8 cellular contexts compared by ENCODE assay signal in the genomic region with DNA sequence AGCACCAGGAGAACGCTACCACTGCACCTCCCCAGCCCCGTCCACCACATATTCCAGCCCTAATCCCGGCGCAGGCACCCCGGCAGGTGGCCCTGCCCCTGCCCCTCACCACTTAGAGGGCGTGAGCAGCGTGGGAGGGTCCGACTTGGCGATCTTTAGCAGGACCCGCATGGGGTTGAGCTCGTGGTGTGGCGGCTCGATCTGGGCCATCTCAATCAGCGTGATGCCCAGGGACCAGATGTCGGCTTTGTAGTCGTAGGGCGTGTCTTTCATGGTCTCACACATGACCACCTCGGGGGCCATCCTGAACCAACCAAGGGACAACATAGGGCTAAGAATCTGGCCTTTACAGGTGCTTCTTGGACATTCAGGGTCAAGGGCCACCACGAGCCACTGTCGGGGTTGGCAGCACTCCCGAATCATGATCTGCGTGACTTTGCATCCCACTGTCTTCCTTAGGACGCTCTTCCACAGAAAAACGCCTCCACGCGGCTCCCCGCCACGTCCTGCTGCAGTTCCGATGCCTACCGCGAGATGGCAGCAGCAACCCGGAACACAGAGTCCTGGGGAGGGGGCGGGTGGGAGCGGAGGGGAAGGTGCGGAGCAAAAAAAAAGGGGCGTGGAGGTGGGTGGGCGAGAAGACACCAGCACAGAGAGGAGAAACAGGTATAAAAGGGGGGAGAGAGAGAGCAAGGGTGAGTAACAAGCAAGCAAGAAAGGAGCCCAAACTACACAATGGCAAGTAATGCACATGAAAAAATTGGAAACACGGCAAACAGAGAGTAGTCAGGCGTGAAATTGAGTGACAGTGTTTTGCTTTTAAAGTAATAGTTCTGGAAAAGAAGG.
A peak's percentile ranks its signal among the peaks of the same experiment; 100 is the strongest.
DNase-seq lines count a peak whose midpoint lies in the region; ATAC-seq and TF ChIP-seq lines count a peak whose summit lies in the region.

No MANE protein-coding gene starts in this region.

- in situ Hi-C loops in transverse colon (cut with MboI; ENCODE audit: low pct_ligation_motif_present in 1 of 4, low pct_unique_long_range_greater_than_20kb in 1 of 4, low sequenced_read_pairs in 3 of 4), result loop anchor here in 3 of 4 donors (10.0 to 25.0 kb wide), 3 partner anchors 178 to 188 kb away; partner anchors contain the start of gene UBTD2 (in 2 of the 3)

- ATAC-seq in HG03280 (IDR thresholded peaks at IDR 0.05; ENCODE audit: unreplicated experiment), result no peak

- no peak for TF ChIP-seq POLR2A in transverse colon (IDR thresholded peaks at IDR 0.05)

- POLR2A ChIA-PET in HEK293T (lab: Yijun Ruan, JAX), result no interaction called here

- H3K36me3 Mint-ChIP-seq in activated naive CD4-positive, alpha-beta T cell treated with anti-CD3 and anti-CD28 coated beads, Interleukin-2, amount 50 U/mL, for 24 hours, result peaks cover 3% of the 10 kb centered on the region

- no peak overlapping the region for H3K4me3 Mint-ChIP-seq in activated naive CD4-positive, alpha-beta T cell treated with anti-CD3 and anti-CD28 coated beads, Interleukin-2, amount 50 U/mL, for 24 hours

- DNase-seq in HEK293T (ENCODE audit: extremely low spot score), result peak; percentile 85
- DNase-seq in SJSA1 (ENCODE audit: low read depth in 1 of 2, low spot score in 2 of 2), result peak; percentile 69 to 70
- peak; percentile 87 for DNase-seq in cardiac septum (ENCODE audit: low spot score)
- DNase-seq in posterior vena cava (ENCODE audit: low spot score), result peak; percentile 89
- DNase-seq in transverse colon, result peak; percentile 55

- H3K27ac Mint-ChIP-seq in activated naive CD4-positive, alpha-beta T cell treated with anti-CD3 and anti-CD28 coated beads, Interleukin-2, amount 50 U/mL, for 24 hours, result peak overlapping the region; percentile 81

- H3K36me3 ChIP-seq in BLaER1 (peaks cover 59% of the 10 kb centered on the region), SJSA1 (peaks cover 47% of the 10 kb centered on the region), transverse colon (no peaks in the 10 kb centered on the region)

- peaks cover 56% of the 10 kb centered on the region for H4K20me1 ChIP-seq in BLaER1

- H3K27me3 ChIP-seq in BLaER1 (no peaks in the 10 kb centered on the region), SJSA1 (replicated peaks) (no peaks in the 10 kb centered on the region), transverse colon (no peaks in the 10 kb centered on the region)

- H3K4me1 ChIP-seq in BLaER1 (peaks cover 54% of the 10 kb centered on the region), SJSA1 (replicated peaks) (peaks cover 67% of the 10 kb centered on the region), transverse colon (peaks cover 15 to 41% (median 29%) of the 10 kb centered on the region in 4 donors)

- peaks cover 52% of the 10 kb centered on the region for H3K4me1 Mint-ChIP-seq in activated naive CD4-positive, alpha-beta T cell treated with anti-CD3 and anti-CD28 coated beads, Interleukin-2, amount 50 U/mL, for 24 hours

- 0 out of 2 replicates have a peak overlapping the region, but pooled peaks have one; percentile 9 for H3K27ac ChIP-seq in BLaER1
- H3K27ac ChIP-seq in SJSA1, result peak overlapping the region; percentile 31
- peak overlapping the region in 2 of 4 donors; percentile 10 to 21 for H3K27ac ChIP-seq in transverse colon

- H3K9me3 ChIP-seq in BLaER1 (no peaks in the 10 kb centered on the region), SJSA1 (replicated peaks) (no peaks in the 10 kb centered on the region), transverse colon (no peaks in the 10 kb centered on the region)

- 11 to 30% methylated on average over 11 to 28 of the region's 39 CpGs for WGBS in transverse colon (ENCODE audit: low coverage in 1 of 2), 2 donors

- intact Hi-C loops in cardiac septum (cut with DNase I) (loop anchor here (1.0 kb wide), 1 partner anchor 82 kb away; the partner anchor contains the start of gene STK10), posterior vena cava (cut with DNase I) (loop anchor here (2.0 to 10.0 kb wide), 3 partner anchors 81 to 178 kb away; partner anchors contain the start of genes STK10 (in 2 of the 2) and UBTD2 (in 2 of the 2)), transverse colon (cut with DNase I; ENCODE audit: low total_unique reads) (loop anchor here (1.0 to 5.0 kb wide), 2 partner anchors 81 to 175 kb away; partner anchors contain the start of gene STK10)

- no peak overlapping the region for H3K9ac ChIP-seq in BLaER1

- H3K9me3 Mint-ChIP-seq in activated naive CD4-positive, alpha-beta T cell treated with anti-CD3 and anti-CD28 coated beads, Interleukin-2, amount 50 U/mL, for 24 hours, result no peaks in the 10 kb centered on the region

- CTCF ChIA-PET in HEK293T (lab: Yijun Ruan, JAX), result interaction anchor here (0.6 to 2.5 kb wide), 7 partner anchors 11 to 590 kb away, joined by 3 to 10 read pairs (median 4); partner anchors contain the start of gene STK10

- no peak overlapping the region for H3K4me3 ChIP-seq in BLaER1
- no peak overlapping the region for H3K4me3 ChIP-seq in SJSA1
- peak overlapping the region in 2 of 4 donors; percentile 6 to 23 for H3K4me3 ChIP-seq in transverse colon

- no peak for TF ChIP-seq EP300 in transverse colon (IDR thresholded peaks at IDR 0.05; ENCODE audit: low read depth)

- peak; percentile 91 to 99 (median 97) for TF ChIP-seq CTCF in transverse colon (IDR thresholded peaks at IDR 0.05)

- H3K4me2 ChIP-seq in BLaER1, result peak overlapping the region; percentile 47

- no peaks in the 10 kb centered on the region for H3K27me3 Mint-ChIP-seq in activated naive CD4-positive, alpha-beta T cell treated with anti-CD3 and anti-CD28 coated beads, Interleukin-2, amount 50 U/mL, for 24 hours

TF ChIP-seq in HEK293T, 16 proteins besides CTCF, POLR2A, EP300 and RAD21:
- no peak for TF ChIP-seq CTBP1 (IDR thresholded peaks at IDR 0.05; ENCODE audit: borderline replicate concordance)
- TF ChIP-seq FOXM1 (IDR thresholded peaks at IDR 0.05; ENCODE audit: borderline replicate concordance), result no peak
- no peak for TF ChIP-seq ELF4 (IDR thresholded peaks at IDR 0.05)
- no peak for TF ChIP-seq FOXA1 (IDR thresholded peaks at IDR 0.05)
- TF ChIP-seq TARDBP (IDR thresholded peaks at IDR 0.05), result peak; percentile 60
- TF ChIP-seq, protein P1, sequence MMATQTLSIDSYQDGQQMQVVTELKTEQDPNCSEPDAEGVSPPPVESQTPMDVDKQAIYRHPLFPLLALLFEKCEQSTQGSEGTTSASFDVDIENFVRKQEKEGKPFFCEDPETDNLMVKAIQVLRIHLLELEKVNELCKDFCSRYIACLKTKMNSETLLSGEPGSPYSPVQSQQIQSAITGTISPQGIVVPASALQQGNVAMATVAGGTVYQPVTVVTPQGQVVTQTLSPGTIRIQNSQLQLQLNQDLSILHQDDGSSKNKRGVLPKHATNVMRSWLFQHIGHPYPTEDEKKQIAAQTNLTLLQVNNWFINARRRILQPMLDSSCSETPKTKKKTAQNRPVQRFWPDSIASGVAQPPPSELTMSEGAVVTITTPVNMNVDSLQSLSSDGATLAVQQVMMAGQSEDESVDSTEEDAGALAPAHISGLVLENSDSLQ (IDR thresholded peaks at IDR 0.05), result peak; percentile 87
- no peak for TF ChIP-seq SUZ12 (IDR thresholded peaks at IDR 0.05)
- peak; percentile 80; the same call in 1 of the 2 replicates for TF ChIP-seq HDGF (IDR thresholded peaks at IDR 0.05; ENCODE audit: borderline replicate concordance)
- TF ChIP-seq ZNF384 (IDR thresholded peaks at IDR 0.05), result peak; percentile 71
- TF ChIP-seq NFRKB (IDR thresholded peaks at IDR 0.05), result no peak
- TF ChIP-seq LEF1 (IDR thresholded peaks at IDR 0.05; ENCODE audit: borderline replicate concordance), result no peak
- no peak for TF ChIP-seq ARNT (IDR thresholded peaks at IDR 0.05)
- TF ChIP-seq FOXK2 (IDR thresholded peaks at IDR 0.05), result no peak
- no peak for TF ChIP-seq SP1 (IDR thresholded peaks at IDR 0.05)
- no peak for TF ChIP-seq BHLHE40 (IDR thresholded peaks at IDR 0.05; ENCODE audit: borderline replicate concordance)
- TF ChIP-seq L3MBTL2 (conservative IDR thresholded peaks at IDR 0.05), result no peak
TF ChIP-seq in HEK293T: peak in this region for 4.
